Comparison of ENCODE assay signal across 8 cellular contexts in genomic region chr16:85554114-85554790, GRCh38. TPM values are rescaled to one million over a fixed set of nuclear protein-coding genes. Genes with fewer than 3 reads are reported as not detected.
DNase-seq lines count a peak whose midpoint lies in the region; ATAC-seq and TF ChIP-seq lines count a peak whose summit lies in the region.

No MANE protein-coding gene starts in this region.

- H3K36me3 ChIP-seq in right lobe of liver: no peaks in the 10 kb centered on the region

- TF ChIP-seq CTCF in right lobe of liver (IDR thresholded peaks at IDR 0.05): no peak

- WGBS in right lobe of liver (ENCODE audit: insufficient coverage, low coverage, low lambda C conversion rate, missing lambda C conversion rate): 0% methylated on average over 24 of the region's 35 CpGs

- peak overlapping the region; percentile 64 to 91 (median 67) for H3K4me3 ChIP-seq in right lobe of liver

- H3K4me1 ChIP-seq in right lobe of liver: peaks cover 0 to 20% (median 12%) of the 10 kb centered on the region in 4 donors

- ATAC-seq in HG02852 (IDR thresholded peaks at IDR 0.05; ENCODE audit: unreplicated experiment) (peak; percentile 61), right lobe of liver (peak; percentile 33 to 48 (median 44))

- peak; percentile 76 for TF ChIP-seq POLR2A in right lobe of liver (IDR thresholded peaks at IDR 0.05)

- no peaks in the 10 kb centered on the region for H3K27me3 ChIP-seq in right lobe of liver

- intact Hi-C loops in right lobe of liver (cut with DNase I): no loop called here

- H3K27ac ChIP-seq in right lobe of liver: peak overlapping the region; percentile 80 to 96 (median 96)

- peak; percentile 64 to 72 for DNase-seq in NCI-H2081 (lab: John Stamatoyannopoulos, UW)
- DNase-seq in NCI-H2081 treated with DMSO at 0.1 percent for 48 hours (lab: John Stamatoyannopoulos, UW): no peak
- DNase-seq in NCI-H2227 (lab: John Stamatoyannopoulos, UW; ENCODE audit: unreplicated experiment): peak; percentile 41
- peak; percentile 61 to 70 for DNase-seq in activated CD4-positive, alpha-beta T cell treated with anti-CD3 and anti-CD28 coated beads for 4 hours
- peak; percentile 29 for DNase-seq in dedifferentiated amniotic fluid mesenchymal stem cell (ENCODE audit: extremely low spot score)
- DNase-seq in right lobe of liver: peak in 2 of 3 donors; percentile 81
- peak; percentile 56 to 71 for DNase-seq in stimulated activated CD4-positive, alpha-beta T cell treated with anti-CD3 and anti-CD28 coated beads, Interleukin-4, amount 100 ng/mL, for 4 hours

- H3K9me3 ChIP-seq in right lobe of liver: no peaks in the 10 kb centered on the region

RNA-seq across cellular contexts. Expression of gene GSE1, which starts 58.9 kb away (rescaled TPM):
- total RNA-seq in right lobe of liver: 10 to 100 TPM; 30.0 to 48.0 (median 38.8) TPM
